ENCODE assay signal across 18 cellular contexts in genomic region chr9:27150758-27151431, GRCh38. TPM values are rescaled to one million over a fixed set of nuclear protein-coding genes. Genes with fewer than 3 reads are reported as not detected.
DNase-seq lines count a peak whose midpoint lies in the region; ATAC-seq and TF ChIP-seq lines count a peak whose summit lies in the region.
"Had no signal": no experiment of that assay in that cellular context is flagged by ENCODE, and none has a peak within 500 bp of the region (broad histone marks: within the 10 kb centered on the region; RNA-seq: fewer than 3 reads in every experiment).

No MANE protein-coding gene starts in this region.

- H3K27ac Mint-ChIP-seq in chondrocyte (ENCODE audit: unreplicated experiment) = peak overlapping the region; percentile 55
- no peak overlapping the region for H3K27ac Mint-ChIP-seq in activated naive CD8-positive, alpha-beta T cell treated with anti-CD3 and anti-CD28 coated beads, Interleukin-2, amount 50 U/mL, for 24 hours
- H3K27ac Mint-ChIP-seq: activated T-cell treated with anti-CD3 and anti-CD28 coated beads, Interleukin-2, amount 50 U/mL, for 72 hours had no signal

- WGBS in smooth muscle cell (ENCODE audit: low lambda C conversion rate) = 43% methylated on average over 5 of the region's 5 CpGs

- no peaks in the 10 kb centered on the region for H4K20me1 ChIP-seq in smooth muscle cell (ENCODE audit: low read depth)
- H4K20me1 ChIP-seq: BLaER1 had no signal

- peak overlapping the region; percentile 76 for H3K27ac ChIP-seq in smooth muscle cell (ENCODE audit: low read depth)
- H3K27ac ChIP-seq: BLaER1, epithelial cell of prostate, prostate gland had no signal

- no peaks in the 10 kb centered on the region for H3K27me3 ChIP-seq in smooth muscle cell (ENCODE audit: low read depth)
- H3K27me3 ChIP-seq: BLaER1 had no signal

- H3K4me3 Mint-ChIP-seq in chondrocyte (ENCODE audit: unreplicated experiment) = no peak overlapping the region
- no peak overlapping the region for H3K4me3 Mint-ChIP-seq in activated naive CD8-positive, alpha-beta T cell treated with anti-CD3 and anti-CD28 coated beads, Interleukin-2, amount 50 U/mL, for 24 hours
- H3K4me3 Mint-ChIP-seq: activated T-cell treated with anti-CD3 and anti-CD28 coated beads, Interleukin-2, amount 50 U/mL, for 72 hours had no signal

- ATAC-seq in activated naive CD8-positive, alpha-beta T cell treated with anti-CD3 and anti-CD28 coated beads, Interleukin-2, amount 50 U/mL, for 24 hours = no peak
- ATAC-seq in GM21381 (IDR thresholded peaks at IDR 0.05; ENCODE audit: unreplicated experiment) = no peak
- ATAC-seq: activated T-cell treated with anti-CD3 and anti-CD28 coated beads, Interleukin-2, amount 50 U/mL, for 72 hours; left colon; SK-N-SH treated with all-trans-retinoic acid at 6 μM for 48 hours had no signal

- H3K9me3 ChIP-seq in smooth muscle cell (replicated peaks; ENCODE audit: low read depth) = no peaks in the 10 kb centered on the region
- H3K9me3 ChIP-seq: BLaER1, prostate gland had no signal

- H3K4me1 Mint-ChIP-seq in chondrocyte (ENCODE audit: low read depth) = peaks cover 43% of the 10 kb centered on the region
- no peaks in the 10 kb centered on the region for H3K4me1 Mint-ChIP-seq in activated naive CD8-positive, alpha-beta T cell treated with anti-CD3 and anti-CD28 coated beads, Interleukin-2, amount 50 U/mL, for 24 hours

- peaks cover 18% of the 10 kb centered on the region for H3F3A ChIP-seq in smooth muscle cell (ENCODE audit: low read depth)

- H3K4me3 ChIP-seq in smooth muscle cell = no peak overlapping the region
- H3K4me3 ChIP-seq: BLaER1, prostate gland had no signal

- no peaks in the 10 kb centered on the region for H3K27me3 Mint-ChIP-seq in chondrocyte (ENCODE audit: low read depth)
- peaks cover 7% of the 10 kb centered on the region for H3K27me3 Mint-ChIP-seq in activated naive CD8-positive, alpha-beta T cell treated with anti-CD3 and anti-CD28 coated beads, Interleukin-2, amount 50 U/mL, for 24 hours

- no peaks in the 10 kb centered on the region for H3K36me3 ChIP-seq in smooth muscle cell (ENCODE audit: low read depth)
- H3K36me3 ChIP-seq: BLaER1, prostate gland had no signal

- DNase-seq in HCEC 1CT (peak; percentile 59), chondrocyte (ENCODE audit: low spot score) (no peak), iris pigment epithelial cell (ENCODE audit: low read depth) (peak; percentile 61), smooth muscle cell (lab: John Stamatoyannopoulos, UW; ENCODE audit: unreplicated experiment) (no peak), superior temporal gyrus (ENCODE audit: extremely low spot score) (no peak)
- DNase-seq in activated naive CD8-positive, alpha-beta T cell treated with anti-CD3 and anti-CD28 coated beads, Interleukin-2, amount 50 U/mL, for 24 hours = no peak
- no peak for DNase-seq in activated naive CD4-positive, alpha-beta T cell treated with Interleukin-2 at 50 U/mL for 16 hours
- DNase-seq: activated T-cell treated with anti-CD3 and anti-CD28 coated beads, Interleukin-2, amount 50 U/mL, for 72 hours; left colon; MM.1S; NCI-H2029; NCI-H69; substantia nigra had no signal

- H2AFZ ChIP-seq in smooth muscle cell (ENCODE audit: low read depth) = no peak overlapping the region

- no peaks in the 10 kb centered on the region for H3K36me3 Mint-ChIP-seq in chondrocyte (ENCODE audit: low read depth)
- no peaks in the 10 kb centered on the region for H3K36me3 Mint-ChIP-seq in activated naive CD8-positive, alpha-beta T cell treated with anti-CD3 and anti-CD28 coated beads, Interleukin-2, amount 50 U/mL, for 24 hours (ENCODE audit: low read depth)

- TF ChIP-seq CTCF in chondrocyte (IDR thresholded peaks at IDR 0.05) = no peak
- no peak for TF ChIP-seq CTCF in smooth muscle cell (IDR thresholded peaks at IDR 0.05; ENCODE audit: borderline replicate concordance, insufficient read depth, poor library complexity, severe bottlenecking)

- no peaks in the 10 kb centered on the region for H3K9me3 Mint-ChIP-seq in chondrocyte (ENCODE audit: low read depth)
- H3K9me3 Mint-ChIP-seq in activated naive CD8-positive, alpha-beta T cell treated with anti-CD3 and anti-CD28 coated beads, Interleukin-2, amount 50 U/mL, for 24 hours = no peaks in the 10 kb centered on the region
- H3K9me3 Mint-ChIP-seq: activated T-cell treated with anti-CD3 and anti-CD28 coated beads, Interleukin-2, amount 50 U/mL, for 72 hours had no signal

- H3K79me2 ChIP-seq in smooth muscle cell (ENCODE audit: low read depth) = peaks cover 48% of the 10 kb centered on the region

- H3K4me2 ChIP-seq in smooth muscle cell = peak overlapping the region; percentile 69
- H3K4me2 ChIP-seq: BLaER1 had no signal

- H3K4me1 ChIP-seq in smooth muscle cell (ENCODE audit: low read depth) = peaks cover 20% of the 10 kb centered on the region
- H3K4me1 ChIP-seq: BLaER1, prostate gland had no signal

- H3K9ac ChIP-seq in smooth muscle cell (ENCODE audit: low read depth) = no peak overlapping the region
- H3K9ac ChIP-seq: BLaER1 had no signal

RNA-seq across cellular contexts. Expression of gene TEK, which starts 41.9 kb away (rescaled TPM):
- 0.89 to 2.8 TPM (median 2.7 TPM) in 3 replicates for total RNA-seq in chondrocyte
- total RNA-seq in smooth muscle cell = 58.9 and 81.2 TPM in 2 replicates
- polyA plus RNA-seq in smooth muscle cell = 23.6 and 36.0 TPM in 2 replicates
- total RNA-seq: activated T-cell treated with anti-CD3 and anti-CD28 coated beads, Interleukin-2, amount 50 U/mL, for 72 hours had no signal

Comparison
In these comparisons a context has a peak if more than half of its experiments do, and no peak if none do; other contexts are left out.
1. DNase-seq: peak in HCEC 1CT (single experiment) and iris pigment epithelial cell (single experiment); none in chondrocyte (single experiment), smooth muscle cell (single experiment), superior temporal gyrus (single experiment), activated naive CD8-positive, alpha-beta T cell treated with anti-CD3 and anti-CD28 coated beads, Interleukin-2, amount 50 U/mL, for 24 hours (single experiment) and activated naive CD4-positive, alpha-beta T cell treated with Interleukin-2 at 50 U/mL for 16 hours (single experiment).
2. RNA of gene TEK, which starts 41.9 kb away (total RNA-seq): 58.9 to 81.2 TPM in smooth muscle cell; 0.89 to 2.8 TPM in chondrocyte; every median in the first group is over 10 times any median in the second.